ENCODE assay signal across 23 cellular contexts in genomic region chr1:165014753-165015152, GRCh38.
A peak's percentile ranks its signal among the peaks of the same experiment; 100 is the strongest.
DNase-seq lines count a peak whose midpoint lies in the region; ATAC-seq and TF ChIP-seq lines count a peak whose summit lies in the region.
"Had no signal": no experiment of that assay in that cellular context is flagged by ENCODE, and none has a peak within 500 bp of the region (broad histone marks: within the 10 kb centered on the region; RNA-seq: fewer than 3 reads in every experiment).

No MANE protein-coding gene starts in this region.

- DNase-seq in NCI-H2029 (lab: John Stamatoyannopoulos, UW) (peak; percentile 24), NCI-H2029 treated with DMSO at 0.1 percent for 48 hours (lab: John Stamatoyannopoulos, UW) (no peak), COLO668 (lab: John Stamatoyannopoulos, UW; ENCODE audit: unreplicated experiment) (peak; percentile 35), SHP77 (lab: John Stamatoyannopoulos, UW) (peak; percentile 61 to 82), posterior vena cava (ENCODE audit: low spot score) (peak; percentile 52), DMS153 (lab: John Stamatoyannopoulos, UW) (no peak), mucosa of descending colon (no peak), ascending aorta (ENCODE audit: low spot score in 2 of 2) (no peak)
- DNase-seq: AML-193; Caco-2; Calu3; CD4-positive, alpha-beta T cell; CD8-positive, alpha-beta memory T cell; DMS53; DMS79; DND-41; EL; GDM1 had no signal

- H3K4me1 ChIP-seq in mucosa of descending colon (ENCODE audit: low read depth) = no peaks in the 10 kb centered on the region
- H3K4me1 ChIP-seq in ascending aorta = no peaks in the 10 kb centered on the region
- H3K4me1 ChIP-seq: A549; BLaER1 treated with 17β-estradiol and CSF1 and Interleukin-3, amounts not matched to agents 10 nM and 100 nM; Caco-2 had no signal

- H3K27me3 ChIP-seq in ascending aorta = no peaks in the 10 kb centered on the region
- H3K27me3 ChIP-seq: BLaER1 treated with 17β-estradiol and CSF1 and Interleukin-3, amounts not matched to agents 10 nM and 100 nM had no signal

- no peak for ATAC-seq in mucosa of descending colon
- ATAC-seq: A549, GM12878 had no signal

- H3K36me3 ChIP-seq in mucosa of descending colon (ENCODE audit: low read depth) = no peaks in the 10 kb centered on the region
- H3K36me3 ChIP-seq in ascending aorta = no peaks in the 10 kb centered on the region
- H3K36me3 ChIP-seq: BLaER1 treated with 17β-estradiol and CSF1 and Interleukin-3, amounts not matched to agents 10 nM and 100 nM had no signal

- intact Hi-C loops in posterior vena cava (cut with DNase I) (no loop called here), mucosa of descending colon (cut with DNase I, micrococcal nuclease) (no loop called here), ascending aorta (cut with DNase I) (no loop called here)

- H3K4me3 ChIP-seq in mucosa of descending colon (no peak overlapping the region), ascending aorta (no peak overlapping the region)
- H3K4me3 ChIP-seq: A549; BLaER1 treated with 17β-estradiol and CSF1 and Interleukin-3, amounts not matched to agents 10 nM and 100 nM; GM12878 had no signal

- TF ChIP-seq CTCF in mucosa of descending colon (IDR thresholded peaks at IDR 0.05) (no peak), ascending aorta (IDR thresholded peaks at IDR 0.05) (no peak)

- H3K9me3 ChIP-seq in mucosa of descending colon (no peaks in the 10 kb centered on the region), ascending aorta (no peaks in the 10 kb centered on the region)
- H3K9me3 ChIP-seq: A549, Caco-2 had no signal

- H3K27ac ChIP-seq in ascending aorta = no peak overlapping the region
- H3K27ac ChIP-seq: 22Rv1; A549; BLaER1 treated with 17β-estradiol and CSF1 and Interleukin-3, amounts not matched to agents 10 nM and 100 nM; C4-2B had no signal

Comparison
In these comparisons a context has a peak if more than half of its experiments do, and no peak if none do; other contexts are left out.
1. DNase-seq: peak in NCI-H2029 (single experiment), COLO668 (single experiment), SHP77 (2 of 2) and posterior vena cava (single experiment); none in NCI-H2029 treated with DMSO at 0.1 percent for 48 hours (single experiment), DMS153 (single experiment), mucosa of descending colon (0 of 3) and ascending aorta (0 of 2).